Comparison of ENCODE assay signal across 8 cellular contexts in the genomic region with DNA sequence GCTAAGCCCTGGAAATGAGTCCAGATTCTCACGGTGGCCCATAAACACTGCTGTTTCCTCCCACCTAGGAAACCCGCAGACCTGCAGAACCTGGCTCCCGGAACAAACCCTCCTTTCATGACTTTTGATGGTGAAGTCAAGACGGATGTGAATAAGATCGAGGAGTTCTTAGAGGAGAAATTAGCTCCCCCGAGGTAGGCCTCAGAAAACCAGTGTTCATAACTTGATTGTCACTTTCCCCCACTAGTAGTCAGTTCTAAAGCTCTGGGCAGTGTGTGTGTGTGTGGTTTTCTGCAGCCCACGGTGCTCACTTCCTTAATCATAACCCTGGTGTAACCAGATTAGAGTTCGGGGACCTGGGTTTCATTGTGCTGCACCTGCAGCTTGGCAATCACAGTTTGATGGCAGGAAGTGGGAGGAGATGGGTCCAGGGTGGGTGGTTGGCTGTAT. TPM values are rescaled to one million over a fixed set of nuclear protein-coding genes. Genes with fewer than 3 reads are reported as not detected.
DNase-seq lines count a peak whose midpoint lies in the region; ATAC-seq and TF ChIP-seq lines count a peak whose summit lies in the region.

No MANE protein-coding gene starts in this region.

- H3K27ac Mint-ChIP-seq in T-helper 2 cell treated with Interferon-gamma antibody and Interleukin-4, amounts not matched to agents 5 μg/mL and 100 μg/mL, for 36 hours, result peak overlapping the region; percentile 68
- H3K27ac Mint-ChIP-seq in mesothelial cell of epicardium, result no peak overlapping the region

- no peak overlapping the region for H3K4me3 ChIP-seq in SJCRH30

- peak overlapping the region; percentile 62 for H3K4me3 Mint-ChIP-seq in T-helper 2 cell treated with Interferon-gamma antibody and Interleukin-4, amounts not matched to agents 5 μg/mL and 100 μg/mL, for 36 hours
- no peak overlapping the region for H3K4me3 Mint-ChIP-seq in mesothelial cell of epicardium

- ATAC-seq in GM19043 (IDR thresholded peaks at IDR 0.05; ENCODE audit: low read depth, unreplicated experiment), result peak; percentile 87
- ATAC-seq in HG02943 (IDR thresholded peaks at IDR 0.05; ENCODE audit: low read depth, unreplicated experiment), result peak; percentile 81
- ATAC-seq in omental fat pad (ENCODE audit: low FRiP score), result no peak

- H3K27me3 Mint-ChIP-seq in T-helper 2 cell treated with Interferon-gamma antibody and Interleukin-4, amounts not matched to agents 5 μg/mL and 100 μg/mL, for 36 hours (ENCODE audit: low read depth), result peaks cover 31% of the 10 kb centered on the region
- H3K27me3 Mint-ChIP-seq in mesothelial cell of epicardium (ENCODE audit: low read depth), result peaks cover 1% of the 10 kb centered on the region

- peaks cover 6% of the 10 kb centered on the region; the same call in 1 of the 2 replicates for H3K27me3 ChIP-seq in SJCRH30

- no peaks in the 10 kb centered on the region for H3K36me3 ChIP-seq in SJCRH30

- no peak overlapping the region for H3K27ac ChIP-seq in SJCRH30

- peak; percentile 64 for DNase-seq in T-helper 2 cell treated with Interferon-gamma antibody and Interleukin-4, amounts not matched to agents 5 μg/mL and 100 μg/mL, for 36 hours (ENCODE audit: low spot score)
- DNase-seq in stimulated activated CD4-positive, alpha-beta T cell treated with anti-CD3 and anti-CD28 coated beads, Interleukin-2, amount 100 ng/mL, for 48 hours, result peak; percentile 34
- no peak for DNase-seq in mesothelial cell of epicardium (ENCODE audit: low spot score in 2 of 2, unreplicated experiment in 2 of 2)
- no peak for DNase-seq in mesenteric fat pad (ENCODE audit: low spot score)
- DNase-seq in omental fat pad (ENCODE audit: low spot score), result no peak
- no peak for DNase-seq in SJCRH30

- H3K4me1 ChIP-seq in SJCRH30, result no peaks in the 10 kb centered on the region

- H3K4me1 Mint-ChIP-seq in T-helper 2 cell treated with Interferon-gamma antibody and Interleukin-4, amounts not matched to agents 5 μg/mL and 100 μg/mL, for 36 hours (ENCODE audit: low read depth), result peaks cover 9% of the 10 kb centered on the region
- H3K4me1 Mint-ChIP-seq in mesothelial cell of epicardium, result peaks cover 22% of the 10 kb centered on the region

- no peaks in the 10 kb centered on the region for H3K9me3 ChIP-seq in SJCRH30 (replicated peaks)

- no peaks in the 10 kb centered on the region for H3K9me3 Mint-ChIP-seq in T-helper 2 cell treated with Interferon-gamma antibody and Interleukin-4, amounts not matched to agents 5 μg/mL and 100 μg/mL, for 36 hours
- H3K9me3 Mint-ChIP-seq in mesothelial cell of epicardium, result no peaks in the 10 kb centered on the region

- no peaks in the 10 kb centered on the region for H3K36me3 Mint-ChIP-seq in T-helper 2 cell treated with Interferon-gamma antibody and Interleukin-4, amounts not matched to agents 5 μg/mL and 100 μg/mL, for 36 hours (ENCODE audit: low read depth)
- H3K36me3 Mint-ChIP-seq in mesothelial cell of epicardium, result no peaks in the 10 kb centered on the region

- TF ChIP-seq CTCF in mesothelial cell of epicardium (IDR thresholded peaks at IDR 0.05; ENCODE audit: unreplicated experiment), result no peak
- TF ChIP-seq CTCF in omental fat pad (IDR thresholded peaks at IDR 0.05), result no peak

RNA-seq across cellular contexts. Expression of gene CLIC6, which starts 39.1 kb away (rescaled TPM):
- 1.4 to 1.7 TPM (median 1.5 TPM) in 3 replicates for total RNA-seq in mesothelial cell of epicardium
- total RNA-seq in mesenteric fat pad, result 9.9 TPM
- total RNA-seq in omental fat pad, result 1 to 10 TPM in 2 of 4 donors, under 1 TPM in 2; 0.37 to 6.2 (median 1.6) TPM
- 0.03 TPM in 1 of 2 replicates, not detected in the other for total RNA-seq in SJCRH30 (2014; rRNA removed; shearing (Covaris generic))

Comparison
In these comparisons a context has a peak if more than half of its experiments do, and no peak if none do; other contexts are left out.
1. DNase-seq: peak in T-helper 2 cell treated with Interferon-gamma antibody and Interleukin-4, amounts not matched to agents 5 μg/mL and 100 μg/mL, for 36 hours (single experiment) and stimulated activated CD4-positive, alpha-beta T cell treated with anti-CD3 and anti-CD28 coated beads, Interleukin-2, amount 100 ng/mL, for 48 hours (2 of 2); none in mesothelial cell of epicardium (0 of 2), mesenteric fat pad (single experiment), omental fat pad (single experiment) and SJCRH30 (0 of 2).